ENCODE assay signal across 11 cellular contexts in genomic region chr14:68235011-68235410, GRCh38.
"Had no signal": no experiment of that assay in that cellular context is flagged by ENCODE, and none has a peak within 500 bp of the region (broad histone marks: within the 10 kb centered on the region; RNA-seq: fewer than 3 reads in every experiment).

No MANE protein-coding gene starts in this region.

- H3K4me3 ChIP-seq: left lung, testis had no signal

- DNase-seq: activated CD4-positive, alpha-beta T cell treated with anti-CD3 and anti-CD28 coated beads, Interleukin-2, amount 50 U/mL, for 1 hour; activated effector memory CD4-positive, alpha-beta T cell treated with Interleukin-2 at 50 U/mL for 16 hours; activated T-cell treated with anti-CD3 and anti-CD28 coated beads, Interleukin-2, amount 50 U/mL, for 1 hour; amygdala; foreskin fibroblast; islet precursor cell; left lung; stimulated activated CD4-positive, alpha-beta T cell treated with anti-CD3 and anti-CD28 coated beads, Interleukin-15, amount 100 ng/mL, for 24 hours; stimulated activated CD4-positive, alpha-beta T cell treated with anti-CD3 and anti-CD28 coated beads, Interleukin-4, amount 100 ng/mL, for 24 hours; testis had no signal

- H3K36me3 ChIP-seq: left lung had no signal

- H3K9me3 ChIP-seq: left lung, testis had no signal

- H3K27me3 ChIP-seq: left lung, testis had no signal

- H3K27ac ChIP-seq: testis had no signal

- ATAC-seq: activated naive CD4-positive, alpha-beta T cell treated with anti-CD3 and anti-CD28 coated beads, Interleukin-2, amount 50 U/mL, for 72 hours had no signal
